In genomic region chr1:109392788-109393580, GRCh38 we compare ENCODE assay signal across 1 cellular context.
TF ChIP-seq lines count a peak whose summit lies in the region.

No MANE protein-coding gene starts in this region.

TF ChIP-seq in K562, 482 proteins besides CTCF, POLR2A, EP300 and RAD21 (continued from another document and continues in another):
- TF ChIP-seq, protein P1, sequence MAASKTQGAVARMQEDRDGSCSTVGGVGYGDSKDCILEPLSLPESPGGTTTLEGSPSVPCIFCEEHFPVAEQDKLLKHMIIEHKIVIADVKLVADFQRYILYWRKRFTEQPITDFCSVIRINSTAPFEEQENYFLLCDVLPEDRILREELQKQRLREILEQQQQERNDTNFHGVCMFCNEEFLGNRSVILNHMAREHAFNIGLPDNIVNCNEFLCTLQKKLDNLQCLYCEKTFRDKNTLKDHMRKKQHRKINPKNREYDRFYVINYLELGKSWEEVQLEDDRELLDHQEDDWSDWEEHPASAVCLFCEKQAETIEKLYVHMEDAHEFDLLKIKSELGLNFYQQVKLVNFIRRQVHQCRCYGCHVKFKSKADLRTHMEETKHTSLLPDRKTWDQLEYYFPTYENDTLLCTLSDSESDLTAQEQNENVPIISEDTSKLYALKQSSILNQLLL (CRISPR knock-in tag; IDR thresholded peaks at IDR 0.05; ENCODE audit: borderline replicate concordance), result no peak
- TF ChIP-seq HNRNPH1 (optimal IDR thresholded peaks at IDR 0.05; ENCODE audit: low read depth, low read length) (no peak), POLR3A (IDR thresholded peaks at IDR 0.05; ENCODE audit: borderline replicate concordance, extremely low read depth, insufficient read depth, insufficient read length) (no peak), DIDO1 (tag; IDR thresholded peaks at IDR 0.05; ENCODE audit: low read depth) (no peak), ZNF121 (CRISPR knock-in tag; conservative IDR thresholded peaks at IDR 0.05) (no peak), CBX8 (IDR thresholded peaks at IDR 0.05; ENCODE audit: borderline replicate concordance, extremely low read depth, low read depth, low read length, poor library complexity, severe bottlenecking) (no peak), SP1 (CRISPR knock-in tag; IDR thresholded peaks at IDR 0.05) (peak; percentile 64; the same call in 1 of the 2 replicates), CREM (IDR thresholded peaks at IDR 0.05; ENCODE audit: low read depth) (no peak), ZNF57 (CRISPR knock-in tag; IDR thresholded peaks at IDR 0.05) (no peak), SMAD3 (CRISPR knock-in tag; conservative IDR thresholded peaks at IDR 0.05) (peak; percentile 53; the same call in 1 of the 2 replicates), ZC3H8 (IDR thresholded peaks at IDR 0.05) (no peak), ETV6 (IDR thresholded peaks at IDR 0.05; ENCODE audit: borderline replicate concordance in 1 of 2, low read depth in 2 of 2, low read length in 1 of 2) (peak; percentile 71 to 90; a peak in 3 of 4 replicates), ETV6 (CRISPR knock-in tag; IDR thresholded peaks at IDR 0.05; ENCODE audit: borderline replicate concordance) (no peak), ZNF134 (CRISPR knock-in tag; conservative IDR thresholded peaks at IDR 0.05) (no peak), HMGXB4 (CRISPR knock-in tag; IDR thresholded peaks at IDR 0.05) (no peak), ZNF253 (CRISPR knock-in tag; conservative IDR thresholded peaks at IDR 0.05) (no peak), EWSR1 (IDR thresholded peaks at IDR 0.05; ENCODE audit: borderline replicate concordance, low read depth, partially characterized antibody) (no peak), E2F8 (IDR thresholded peaks at IDR 0.05; ENCODE audit: low read depth, partially characterized antibody) (peak; percentile 51), POLR2AphosphoS5 (IDR thresholded peaks at IDR 0.05; ENCODE audit: control insufficient read depth, insufficient read depth, low read depth, low read length) (peak; percentile 71; the same call in 1 of the 2 replicates), ZNF79 (CRISPR knock-in tag; IDR thresholded peaks at IDR 0.05; ENCODE audit: low read depth) (no peak), NFYB (IDR thresholded peaks at IDR 0.05; ENCODE audit: extremely low read depth, insufficient read length) (no peak), NCOA2 (IDR thresholded peaks at IDR 0.05; ENCODE audit: partially characterized antibody in 2 of 2) (no peak), SMC3 (conservative IDR thresholded peaks at IDR 0.05; ENCODE audit: insufficient read depth, low read depth, low read length) (no peak), HNRNPUL1 (IDR thresholded peaks at IDR 0.05; ENCODE audit: low read length) (no peak), PREB (CRISPR knock-in tag; IDR thresholded peaks at IDR 0.05) (no peak), ZFP91 (CRISPR knock-in tag; IDR thresholded peaks at IDR 0.05) (no peak), NFE2 (IDR thresholded peaks at IDR 0.05; ENCODE audit: low read depth) (no peak), TEAD1 (CRISPR knock-in tag; IDR thresholded peaks at IDR 0.05) (peak in 1 of 2 experiments; percentile 48; a peak in 1 of 4 replicates), TEAD4 (IDR thresholded peaks at IDR 0.05; ENCODE audit: low read length) (peak; percentile 45), TEAD4 (CRISPR knock-in tag; IDR thresholded peaks at IDR 0.05; ENCODE audit: borderline replicate concordance) (no peak), ZNF561 (CRISPR knock-in tag; conservative IDR thresholded peaks at IDR 0.05) (no peak), CBX3 (IDR thresholded peaks at IDR 0.05; ENCODE audit: borderline replicate concordance in 1 of 2, low read length in 2 of 2) (no peak), USF2 (CRISPR knock-in tag; IDR thresholded peaks at IDR 0.05) (no peak), YBX1 (IDR thresholded peaks at IDR 0.05) (no peak), ZNF445 (CRISPR knock-in tag; IDR thresholded peaks at IDR 0.05; ENCODE audit: low read depth) (no peak), XRCC4 (IDR thresholded peaks at IDR 0.05; ENCODE audit: extremely low read depth, insufficient read depth, insufficient read length) (no peak), RBM22 (IDR thresholded peaks at IDR 0.05; ENCODE audit: low read depth, low read length, poor library complexity, severe bottlenecking) (no peak), MAZ (CRISPR knock-in tag; conservative IDR thresholded peaks at IDR 0.05 in 1 of 2, IDR thresholded peaks at IDR 0.05 in 1 of 2) (no peak), HDGF (IDR thresholded peaks at IDR 0.05) (peak; percentile 58; the same call in 1 of the 2 replicates), ZSCAN29 (IDR thresholded peaks at IDR 0.05) (no peak), ZNF41 (CRISPR knock-in tag; conservative IDR thresholded peaks at IDR 0.05) (no peak), SMARCC2 (IDR thresholded peaks at IDR 0.05; ENCODE audit: low read depth) (no peak), HNRNPK (IDR thresholded peaks at IDR 0.05; ENCODE audit: low read depth, low read length, poor library complexity, severe bottlenecking) (no peak)
- TF ChIP-seq, protein P2, sequence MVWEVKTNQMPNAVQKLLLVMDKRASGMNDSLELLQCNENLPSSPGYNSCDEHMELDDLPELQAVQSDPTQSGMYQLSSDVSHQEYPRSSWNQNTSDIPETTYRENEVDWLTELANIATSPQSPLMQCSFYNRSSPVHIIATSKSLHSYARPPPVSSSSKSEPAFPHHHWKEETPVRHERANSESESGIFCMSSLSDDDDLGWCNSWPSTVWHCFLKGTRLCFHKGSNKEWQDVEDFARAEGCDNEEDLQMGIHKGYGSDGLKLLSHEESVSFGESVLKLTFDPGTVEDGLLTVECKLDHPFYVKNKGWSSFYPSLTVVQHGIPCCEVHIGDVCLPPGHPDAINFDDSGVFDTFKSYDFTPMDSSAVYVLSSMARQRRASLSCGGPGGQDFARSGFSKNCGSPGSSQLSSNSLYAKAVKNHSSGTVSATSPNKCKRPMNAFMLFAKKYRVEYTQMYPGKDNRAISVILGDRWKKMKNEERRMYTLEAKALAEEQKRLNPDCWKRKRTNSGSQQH (CRISPR knock-in tag; IDR thresholded peaks at IDR 0.05), result 0 out of 2 replicates have a peak, but pooled peaks have one; percentile 27
- TF ChIP-seq, protein P3, sequence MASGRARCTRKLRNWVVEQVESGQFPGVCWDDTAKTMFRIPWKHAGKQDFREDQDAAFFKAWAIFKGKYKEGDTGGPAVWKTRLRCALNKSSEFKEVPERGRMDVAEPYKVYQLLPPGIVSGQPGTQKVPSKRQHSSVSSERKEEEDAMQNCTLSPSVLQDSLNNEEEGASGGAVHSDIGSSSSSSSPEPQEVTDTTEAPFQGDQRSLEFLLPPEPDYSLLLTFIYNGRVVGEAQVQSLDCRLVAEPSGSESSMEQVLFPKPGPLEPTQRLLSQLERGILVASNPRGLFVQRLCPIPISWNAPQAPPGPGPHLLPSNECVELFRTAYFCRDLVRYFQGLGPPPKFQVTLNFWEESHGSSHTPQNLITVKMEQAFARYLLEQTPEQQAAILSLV (tag; IDR thresholded peaks at IDR 0.05), result no peak
- TF ChIP-seq, protein P4, sequence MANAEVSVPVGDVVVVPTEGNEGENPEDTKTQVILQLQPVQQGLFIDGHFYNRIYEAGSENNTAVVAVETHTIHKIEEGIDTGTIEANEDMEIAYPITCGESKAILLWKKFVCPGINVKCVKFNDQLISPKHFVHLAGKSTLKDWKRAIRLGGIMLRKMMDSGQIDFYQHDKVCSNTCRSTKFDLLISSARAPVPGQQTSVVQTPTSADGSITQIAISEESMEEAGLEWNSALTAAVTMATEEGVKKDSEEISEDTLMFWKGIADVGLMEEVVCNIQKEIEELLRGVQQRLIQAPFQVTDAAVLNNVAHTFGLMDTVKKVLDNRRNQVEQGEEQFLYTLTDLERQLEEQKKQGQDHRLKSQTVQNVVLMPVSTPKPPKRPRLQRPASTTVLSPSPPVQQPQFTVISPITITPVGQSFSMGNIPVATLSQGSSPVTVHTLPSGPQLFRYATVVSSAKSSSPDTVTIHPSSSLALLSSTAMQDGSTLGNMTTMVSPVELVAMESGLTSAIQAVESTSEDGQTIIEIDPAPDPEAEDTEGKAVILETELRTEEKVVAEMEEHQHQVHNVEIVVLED (CRISPR knock-in tag; IDR thresholded peaks at IDR 0.05), result no peak
- TF ChIP-seq, protein P5, sequence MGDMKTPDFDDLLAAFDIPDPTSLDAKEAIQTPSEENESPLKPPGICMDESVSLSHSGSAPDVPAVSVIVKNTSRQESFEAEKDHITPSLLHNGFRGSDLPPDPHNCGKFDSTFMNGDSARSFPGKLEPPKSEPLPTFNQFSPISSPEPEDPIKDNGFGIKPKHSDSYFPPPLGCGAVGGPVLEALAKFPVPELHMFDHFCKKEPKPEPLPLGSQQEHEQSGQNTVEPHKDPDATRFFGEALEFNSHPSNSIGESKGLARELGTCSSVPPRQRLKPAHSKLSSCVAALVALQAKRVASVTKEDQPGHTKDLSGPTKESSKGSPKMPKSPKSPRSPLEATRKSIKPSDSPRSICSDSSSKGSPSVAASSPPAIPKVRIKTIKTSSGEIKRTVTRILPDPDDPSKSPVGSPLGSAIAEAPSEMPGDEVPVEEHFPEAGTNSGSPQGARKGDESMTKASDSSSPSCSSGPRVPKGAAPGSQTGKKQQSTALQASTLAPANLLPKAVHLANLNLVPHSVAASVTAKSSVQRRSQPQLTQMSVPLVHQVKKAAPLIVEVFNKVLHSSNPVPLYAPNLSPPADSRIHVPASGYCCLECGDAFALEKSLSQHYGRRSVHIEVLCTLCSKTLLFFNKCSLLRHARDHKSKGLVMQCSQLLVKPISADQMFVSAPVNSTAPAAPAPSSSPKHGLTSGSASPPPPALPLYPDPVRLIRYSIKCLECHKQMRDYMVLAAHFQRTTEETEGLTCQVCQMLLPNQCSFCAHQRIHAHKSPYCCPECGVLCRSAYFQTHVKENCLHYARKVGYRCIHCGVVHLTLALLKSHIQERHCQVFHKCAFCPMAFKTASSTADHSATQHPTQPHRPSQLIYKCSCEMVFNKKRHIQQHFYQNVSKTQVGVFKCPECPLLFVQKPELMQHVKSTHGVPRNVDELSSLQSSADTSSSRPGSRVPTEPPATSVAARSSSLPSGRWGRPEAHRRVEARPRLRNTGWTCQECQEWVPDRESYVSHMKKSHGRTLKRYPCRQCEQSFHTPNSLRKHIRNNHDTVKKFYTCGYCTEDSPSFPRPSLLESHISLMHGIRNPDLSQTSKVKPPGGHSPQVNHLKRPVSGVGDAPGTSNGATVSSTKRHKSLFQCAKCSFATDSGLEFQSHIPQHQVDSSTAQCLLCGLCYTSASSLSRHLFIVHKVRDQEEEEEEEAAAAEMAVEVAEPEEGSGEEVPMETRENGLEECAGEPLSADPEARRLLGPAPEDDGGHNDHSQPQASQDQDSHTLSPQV (IDR thresholded peaks at IDR 0.05), result peak; percentile 89
